8 cellular contexts compared by ENCODE assay signal in the genomic region with DNA sequence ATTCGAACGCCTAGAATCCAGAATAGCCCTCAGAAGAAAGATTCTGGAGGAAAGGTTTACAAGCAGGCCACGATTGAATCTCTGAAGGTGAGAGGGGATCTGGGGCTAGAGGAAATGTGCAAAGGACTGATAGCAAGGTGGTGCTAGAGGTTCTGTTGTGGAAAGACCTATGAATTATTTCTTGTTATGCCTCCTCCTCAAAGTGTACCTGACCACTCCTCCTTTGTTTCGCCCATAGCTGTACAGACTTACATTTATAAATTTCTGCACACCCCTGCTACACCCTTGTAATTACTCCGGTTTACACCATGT. TPM values are rescaled to one million over a fixed set of nuclear protein-coding genes. Genes with fewer than 3 reads are reported as not detected.
A peak's percentile ranks its signal among the peaks of the same experiment; 100 is the strongest.
DNase-seq lines count a peak whose midpoint lies in the region; ATAC-seq and TF ChIP-seq lines count a peak whose summit lies in the region.

No MANE protein-coding gene starts in this region.

- TF ChIP-seq CTCF in cardiac muscle cell (IDR thresholded peaks at IDR 0.05; ENCODE audit: low read depth, low read length) (no peak), hepatocyte (IDR thresholded peaks at IDR 0.05; ENCODE audit: poor library complexity) (peak; percentile 3), upper lobe of left lung (IDR thresholded peaks at IDR 0.05) (no peak)

- peak overlapping the region; percentile 46 for H2AFZ ChIP-seq in hepatocyte

- H3K27ac ChIP-seq in cardiac muscle cell (peak overlapping the region; percentile 96), hepatocyte (peak overlapping the region; percentile 84), upper lobe of left lung (peak overlapping the region in 2 of 4 donors; percentile 96 to 97)

- peaks cover 17% of the 10 kb centered on the region for H4K20me1 ChIP-seq in hepatocyte (ENCODE audit: insufficient read depth, poor library complexity, severe bottlenecking)

- TF ChIP-seq POLR2A in upper lobe of left lung (IDR thresholded peaks at IDR 0.05), result no peak

- no peak for TF ChIP-seq EP300 in upper lobe of left lung (IDR thresholded peaks at IDR 0.05)

- H3K4me3 ChIP-seq in cardiac muscle cell (peak overlapping the region; percentile 81), hepatocyte (peak overlapping the region; percentile 25), upper lobe of left lung (peak overlapping the region in 3 of 4 donors; percentile 88 to 95 (median 91))

- peaks cover 14% of the 10 kb centered on the region for H3K4me1 ChIP-seq in cardiac muscle cell (ENCODE audit: low read depth)
- peaks cover 21% of the 10 kb centered on the region for H3K4me1 ChIP-seq in hepatocyte (ENCODE audit: insufficient read depth)
- H3K4me1 ChIP-seq in upper lobe of left lung, result peaks cover 30 to 46% (median 36%) of the 10 kb centered on the region in 4 donors

- WGBS in hepatocyte (ENCODE audit: low lambda C conversion rate, missing lambda C conversion rate), result 65% methylated on average over 5 of the region's 5 CpGs
- WGBS in upper lobe of left lung, 2 donors, result 42 to 43% methylated on average over 5 of the region's 5 CpGs

- peak overlapping the region; percentile 76 for H3K4me2 ChIP-seq in hepatocyte

- H3K27me3 ChIP-seq in cardiac muscle cell (no peaks in the 10 kb centered on the region), hepatocyte (no peaks in the 10 kb centered on the region), upper lobe of left lung (no peaks in the 10 kb centered on the region)

- no peak for ATAC-seq in left cardiac atrium
- ATAC-seq in upper lobe of left lung (ENCODE audit: low FRiP score in 2 of 2), result no peak

- H3K9me3 ChIP-seq in cardiac muscle cell (ENCODE audit: low read depth) (no peaks in the 10 kb centered on the region), hepatocyte (ENCODE audit: low read depth) (no peaks in the 10 kb centered on the region), upper lobe of left lung (no peaks in the 10 kb centered on the region)

- DNase-seq in cardiac muscle cell (ENCODE audit: low read depth in 1 of 2, low spot score in 1 of 2), result no peak
- DNase-seq in left cardiac atrium, result no peak
- DNase-seq in SK-N-DZ (ENCODE audit: low spot score), result peak; percentile 21
- DNase-seq in hepatocyte (ENCODE audit: low spot score), result peak; percentile 16
- DNase-seq in upper lobe of left lung, result no peak
- no peak for DNase-seq in GOT3 (lab: John Stamatoyannopoulos, UW)
- no peak for DNase-seq in NCI-H226
- DNase-seq in activated effector memory CD4-positive, alpha-beta T cell treated with Interleukin-2 at 50 U/mL for 16 hours, result no peak

- peaks cover 35% of the 10 kb centered on the region for H3K79me2 ChIP-seq in hepatocyte

- intact Hi-C loops in left cardiac atrium (cut with DNase I), result loop anchor here in 1 of 2 donors (10.0 kb wide), 1 partner anchor 350 kb away; the partner anchor contains the start of gene SSBP3

- H3K36me3 ChIP-seq in cardiac muscle cell (no peaks in the 10 kb centered on the region), hepatocyte (replicated peaks; ENCODE audit: insufficient read depth, low read depth) (no peaks in the 10 kb centered on the region), upper lobe of left lung (no peaks in the 10 kb centered on the region)

- H3K9me2 ChIP-seq in hepatocyte (replicated peaks; ENCODE audit: insufficient read depth), result no peaks in the 10 kb centered on the region

RNA-seq across cellular contexts. Expression of gene TCEANC2, which starts 1.0 kb away (rescaled TPM):
- 5.7 and 10.1 TPM in 2 replicates for total RNA-seq in cardiac muscle cell
- 8.2 and 14.4 TPM in 2 replicates for polyA plus RNA-seq in cardiac muscle cell
- 1 to 10 TPM; 2.6 to 5.3 TPM for total RNA-seq in left cardiac atrium
- polyA plus RNA-seq in SK-N-DZ (2014; cell fraction: cytosol; rRNA removed), result 5.2 TPM in 2 replicates
- 4.0 and 9.1 TPM in 2 replicates for polyA plus RNA-seq in SK-N-DZ (2014; cell fraction: nucleus; rRNA removed)
- total RNA-seq in hepatocyte, result 2.5 and 3.0 TPM in 2 replicates
- polyA plus RNA-seq in hepatocyte, result 3.2 and 3.4 TPM in 2 replicates
- 10 to 100 TPM in 1 of 6 donors, 1 to 10 TPM in 5; 2.0 to 11.5 (median 4.6) TPM for total RNA-seq in upper lobe of left lung

RNA-seq across cellular contexts. Expression of gene TMEM59, which starts 1.4 kb away (rescaled TPM):
- 71.0 and 73.1 TPM in 2 replicates for total RNA-seq in cardiac muscle cell
- 330 and 350 TPM in 2 replicates for polyA plus RNA-seq in cardiac muscle cell
- total RNA-seq in left cardiac atrium, result 100 to 1,000 TPM; 324 to 335 TPM
- 150 and 175 TPM in 2 replicates for polyA plus RNA-seq in SK-N-DZ (2014; cell fraction: cytosol; rRNA removed)
- 52.7 and 107 TPM in 2 replicates for polyA plus RNA-seq in SK-N-DZ (2014; cell fraction: nucleus; rRNA removed)
- 708 and 714 TPM in 2 replicates for total RNA-seq in hepatocyte
- 1,181 and 1,185 TPM in 2 replicates for polyA plus RNA-seq in hepatocyte
- 100 to 1,000 TPM in 5 of 6 donors, 10 to 100 TPM in 1; 66.0 to 432 (median 263) TPM for total RNA-seq in upper lobe of left lung

RNA-seq across cellular contexts. Expression of gene LDLRAD1, which starts 36.4 kb away (rescaled TPM):
- total RNA-seq in cardiac muscle cell (not detected in 2 replicates), left cardiac atrium (not detected), hepatocyte (0.28 and 1.7 TPM in 2 replicates), upper lobe of left lung (10 to 100 TPM in 2 of 6 donors, 1 to 10 TPM in 3, under 1 TPM in 1; 0.46 to 27.4 (median 7.9) TPM)
- polyA plus RNA-seq in cardiac muscle cell (not detected in 2 replicates), hepatocyte (0.13 and 0.82 TPM in 2 replicates)
- not detected in 2 replicates for polyA plus RNA-seq in SK-N-DZ (2014; cell fraction: cytosol; rRNA removed)
- polyA plus RNA-seq in SK-N-DZ (2014; cell fraction: nucleus; rRNA removed), result not detected in 2 replicates

Comparison
In these comparisons a context has a peak if more than half of its experiments do, and no peak if none do; other contexts are left out.
1. DNase-seq: peak in SK-N-DZ (single experiment) and hepatocyte (single experiment); none in cardiac muscle cell (0 of 2), left cardiac atrium (single experiment), upper lobe of left lung (0 of 2), GOT3 (single experiment), NCI-H226 (single experiment) and activated effector memory CD4-positive, alpha-beta T cell treated with Interleukin-2 at 50 U/mL for 16 hours (single experiment).
2. H3K4me3 ChIP-seq: peak in every context shown above with its lines; median percentile 91 in upper lobe of left lung; 81 in cardiac muscle cell; 25 in hepatocyte.